In the genomic region with DNA sequence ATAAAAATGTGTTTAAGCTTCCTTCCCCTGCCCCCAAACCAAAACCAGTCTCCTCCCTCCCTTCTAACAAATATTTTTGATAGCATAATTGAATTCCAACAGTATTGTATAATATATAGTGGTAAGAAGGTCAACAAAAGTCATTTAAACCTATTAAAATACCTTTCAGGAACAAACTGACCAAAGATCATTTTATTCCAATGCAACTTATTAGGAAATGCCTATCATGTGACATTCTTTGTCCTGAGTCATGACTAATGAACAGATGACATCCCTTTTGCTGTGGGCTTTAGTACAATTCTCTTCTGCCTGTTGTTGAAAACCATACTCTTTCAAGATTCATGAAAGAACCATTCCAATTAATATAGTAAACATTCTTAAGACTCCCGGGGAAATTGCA, we compare ENCODE assay signal across 13 cellular contexts. TPM values are rescaled to one million over a fixed set of nuclear protein-coding genes. Genes with fewer than 3 reads are reported as not detected.
DNase-seq lines count a peak whose midpoint lies in the region; ATAC-seq and TF ChIP-seq lines count a peak whose summit lies in the region.
"Had no signal": no experiment of that assay in that cellular context is flagged by ENCODE, and none has a peak within 500 bp of the region (broad histone marks: within the 10 kb centered on the region; RNA-seq: fewer than 3 reads in every experiment).

No MANE protein-coding gene starts in this region.

- H3K36me3 Mint-ChIP-seq in Calu3 (ENCODE audit: insufficient read depth, unreplicated experiment): no peaks in the 10 kb centered on the region

- intact Hi-C loops in Calu3 (cut with micrococcal nuclease; ENCODE audit: unreplicated experiment) (no loop called here), gastrocnemius medialis (cut with DNase I; ENCODE audit: low total_unique reads) (no loop called here), sigmoid colon (cut with DNase I) (no loop called here), left colon (cut with DNase I, micrococcal nuclease) (no loop called here)

- H3K4me1 Mint-ChIP-seq in Calu3 (ENCODE audit: low read depth, unreplicated experiment): peaks cover 8% of the 10 kb centered on the region
- H3K4me1 Mint-ChIP-seq: activated naive CD8-positive, alpha-beta T cell treated with anti-CD3 and anti-CD28 coated beads, Interleukin-2, amount 50 U/mL, for 24 hours had no signal

- H3K36me3 ChIP-seq in SJSA1 (peaks cover 4% of the 10 kb centered on the region), gastrocnemius medialis (no peaks in the 10 kb centered on the region), sigmoid colon (no peaks in the 10 kb centered on the region)

- TF ChIP-seq POLR2A in gastrocnemius medialis (IDR thresholded peaks at IDR 0.05) (peak in 1 of 2 donors; percentile 20), sigmoid colon (IDR thresholded peaks at IDR 0.05) (no peak)

- BruUV-seq in Calu3 (replicated peaks; lab: Mats Ljungman, UMichigan): no TSS peak

- H3K4me3 ChIP-seq in SJSA1 (no peak overlapping the region), fibroblast of pulmonary artery (replicated peaks; ENCODE audit: low read depth, low read length) (no peak overlapping the region), gastrocnemius medialis (no peak overlapping the region), sigmoid colon (no peak overlapping the region)

- peaks cover 28% of the 10 kb centered on the region for H3K4me1 ChIP-seq in SJSA1 (replicated peaks)
- H3K4me1 ChIP-seq in gastrocnemius medialis: peaks cover 19 to 59% of the 10 kb centered on the region in 2 donors
- peaks cover 0 to 48% (median 26%) of the 10 kb centered on the region in 4 donors for H3K4me1 ChIP-seq in sigmoid colon

- no peaks in the 10 kb centered on the region for H3K9me3 Mint-ChIP-seq in Calu3 (ENCODE audit: low read depth, unreplicated experiment)
- H3K9me3 Mint-ChIP-seq: activated naive CD8-positive, alpha-beta T cell treated with anti-CD3 and anti-CD28 coated beads, Interleukin-2, amount 50 U/mL, for 24 hours had no signal

- H3K9me3 ChIP-seq in SJSA1 (replicated peaks): no peaks in the 10 kb centered on the region
- no peaks in the 10 kb centered on the region for H3K9me3 ChIP-seq in gastrocnemius medialis
- H3K9me3 ChIP-seq in sigmoid colon: no peaks in the 10 kb centered on the region

- CTCF ChIA-PET in Calu3 (lab: Charles Lee): no interaction called here

- no peak overlapping the region for H3K4me3 Mint-ChIP-seq in Calu3 (ENCODE audit: low read depth, unreplicated experiment)
- H3K4me3 Mint-ChIP-seq: activated naive CD8-positive, alpha-beta T cell treated with anti-CD3 and anti-CD28 coated beads, Interleukin-2, amount 50 U/mL, for 24 hours had no signal

- in situ Hi-C loops in gastrocnemius medialis (cut with MboI; ENCODE audit: low sequenced_read_pairs in 4 of 4): loop anchor here in 1 of 4 donors (25.0 kb wide), 1 partner anchor 545 kb away; no protein-coding TSS in a partner anchor

- no peak for DNase-seq in Calu3
- DNase-seq in SJSA1 (ENCODE audit: low read depth in 1 of 2, low spot score in 2 of 2): peak in 1 of 2 experiments; percentile 37
- peak; percentile 77 for DNase-seq in fibroblast of pulmonary artery (ENCODE audit: low read depth)
- no peak for DNase-seq in gastrocnemius medialis
- DNase-seq in sigmoid colon: no peak
- DNase-seq in cortex of kidney (lab: John Stamatoyannopoulos, UW): no peak
- DNase-seq in RPMI8226: no peak
- no peak for DNase-seq in left colon
- DNase-seq: activated CD4-positive, alpha-beta T cell treated with anti-CD3 and anti-CD28 coated beads, Interleukin-2, amount 50 U/mL, for 4 hours; activated naive CD8-positive, alpha-beta T cell treated with anti-CD3 and anti-CD28 coated beads, Interleukin-2, amount 50 U/mL, for 24 hours; Kasumi-1; left ventricle myocardium superior; NCI-H526 had no signal

- H3K27me3 ChIP-seq in SJSA1 (replicated peaks) (no peaks in the 10 kb centered on the region), gastrocnemius medialis (no peaks in the 10 kb centered on the region), sigmoid colon (no peaks in the 10 kb centered on the region)

- H3K27ac ChIP-seq in SJSA1 (0 out of 2 replicates have a peak overlapping the region, but pooled peaks have one; percentile 2), gastrocnemius medialis (peak overlapping the region; percentile 70 to 95 (median 80)), sigmoid colon (no peak overlapping the region)

- peak overlapping the region; percentile 1 for H3K27ac Mint-ChIP-seq in Calu3 (ENCODE audit: unreplicated experiment)
- H3K27ac Mint-ChIP-seq: activated naive CD8-positive, alpha-beta T cell treated with anti-CD3 and anti-CD28 coated beads, Interleukin-2, amount 50 U/mL, for 24 hours had no signal

- WGBS in sigmoid colon, 2 donors: 74 to 78% methylated on average over 1 of the region's 1 CpG

- no peaks in the 10 kb centered on the region for H3K27me3 Mint-ChIP-seq in Calu3 (ENCODE audit: unreplicated experiment)
- H3K27me3 Mint-ChIP-seq: activated naive CD8-positive, alpha-beta T cell treated with anti-CD3 and anti-CD28 coated beads, Interleukin-2, amount 50 U/mL, for 24 hours had no signal

- ATAC-seq in gastrocnemius medialis (peak; percentile 72 to 77), left colon (no peak)
- ATAC-seq: activated naive CD8-positive, alpha-beta T cell treated with anti-CD3 and anti-CD28 coated beads, Interleukin-2, amount 50 U/mL, for 24 hours; left ventricle myocardium superior had no signal

- TF ChIP-seq CTCF in Calu3 (IDR thresholded peaks at IDR 0.05; ENCODE audit: unreplicated experiment): no peak
- no peak for TF ChIP-seq CTCF in fibroblast of pulmonary artery (IDR thresholded peaks at IDR 0.05; ENCODE audit: low read length, missing control alignments)
- no peak for TF ChIP-seq CTCF in gastrocnemius medialis (IDR thresholded peaks at IDR 0.05 in 4 of 5, conservative IDR thresholded peaks at IDR 0.05 in 1 of 5)
- no peak for TF ChIP-seq CTCF in sigmoid colon (IDR thresholded peaks at IDR 0.05)

- TF ChIP-seq EP300 in sigmoid colon (IDR thresholded peaks at IDR 0.05): no peak

RNA-seq across cellular contexts. Expression of a gene that starts 51.5 kb away (rescaled TPM):
- total RNA-seq in Calu3 (2022): 39.2 and 42.0 TPM in 2 replicates
- 25.2 and 30.4 TPM in 2 replicates for total RNA-seq in SJSA1 (2014; rRNA removed; shearing (Covaris generic))
- 10 to 100 TPM; 11.0 to 31.1 (median 17.3) TPM for total RNA-seq in gastrocnemius medialis
- total RNA-seq in sigmoid colon: 10 to 100 TPM; 15.8 to 21.4 (median 17.3) TPM
- 10 to 100 TPM; 39.2 to 58.5 (median 48.0) TPM for polyA plus RNA-seq in sigmoid colon
- 10 to 100 TPM; 59.3 to 62.4 TPM for total RNA-seq in left colon

Comparison
In these comparisons a context has a peak if more than half of its experiments do, and no peak if none do; other contexts are left out.
1. H3K27ac ChIP-seq: peak in SJSA1 (single experiment) and gastrocnemius medialis (4 of 4); none in sigmoid colon (0 of 4).